29 cellular contexts compared by ENCODE assay signal in genomic region chr4:13102344-13102743, GRCh38.
"Had no signal": no experiment of that assay in that cellular context is flagged by ENCODE, and none has a peak within 500 bp of the region (broad histone marks: within the 10 kb centered on the region; RNA-seq: fewer than 3 reads in every experiment).

No MANE protein-coding gene starts in this region.

- ATAC-seq: activated CD4-positive, CD25-positive, alpha-beta regulatory T cell treated with anti-CD3 and anti-CD28 coated beads, Interleukin-2, amount 50 U/mL, for 24 hours; activated T-cell treated with anti-CD3 and anti-CD28 coated beads, Interleukin-2, amount 50 U/mL, for 4 hours; activated T-helper 17 cell treated with anti-CD3 and anti-CD28 coated beads, Interleukin-2, amount 50 U/mL, for 72 hours; gastrocnemius medialis; left cardiac atrium; left ventricle myocardium superior; sciatic nerve; stimulated activated effector memory CD8-positive, alpha-beta T cell treated with anti-CD3 and anti-CD28 coated beads, Interleukin-12 subunit alpha, Interleukin-12 subunit beta, amount 100 ng/mL, for 72 hours had no signal

- H3K4me3 ChIP-seq: cardiac muscle cell, coronary artery, dorsolateral prefrontal cortex, gastrocnemius medialis, ovary, thoracic aorta, vagina had no signal

- H3K4me1 ChIP-seq: gastrocnemius medialis, vagina had no signal

- H3K27ac ChIP-seq: cardiac muscle cell, coronary artery, dorsolateral prefrontal cortex, gastrocnemius medialis, ovary, thoracic aorta, vagina, WERI-Rb-1 had no signal

- H3K9me3 ChIP-seq: gastrocnemius medialis, ovary, thoracic aorta, vagina had no signal

- H3K36me3 ChIP-seq: cardiac muscle cell, gastrocnemius medialis, ovary, thoracic aorta, vagina, WERI-Rb-1 had no signal

- DNase-seq: activated CD4-positive, alpha-beta memory T cell treated with anti-CD3 and anti-CD28 coated beads for 36 hours; activated CD4-positive, alpha-beta T cell treated with anti-CD3 and anti-CD28 coated beads for 48 hours; activated gamma-delta T cell treated with Interleukin-2 at 50 U/mL for 16 hours; activated naive CD4-positive, alpha-beta T cell treated with anti-CD3 and anti-CD28 coated beads, Interleukin-2, amount 50 U/mL, for 16 hours; activated T-cell treated with anti-CD3 and anti-CD28 coated beads, Interleukin-2, amount 50 U/mL, for 4 hours; amniotic stem cell; cerebellar nuclear complex; dorsolateral prefrontal cortex; effector memory CD4-positive, alpha-beta T cell; gastrocnemius medialis; glutamatergic neuron; left cardiac atrium; left ventricle myocardium superior; mammary epithelial cell; ovary; retina; small intestine; stimulated activated CD4-positive, alpha-beta T cell treated with anti-CD3 and anti-CD28 coated beads, Interleukin-4, amount 100 ng/mL, for 24 hours; T1000; trophoblast cell; WERI-Rb-1 had no signal

- H3K27me3 ChIP-seq: cardiac muscle cell, dorsolateral prefrontal cortex, gastrocnemius medialis, ovary, vagina had no signal
